2 cellular contexts compared by ENCODE assay signal in the genomic region with DNA sequence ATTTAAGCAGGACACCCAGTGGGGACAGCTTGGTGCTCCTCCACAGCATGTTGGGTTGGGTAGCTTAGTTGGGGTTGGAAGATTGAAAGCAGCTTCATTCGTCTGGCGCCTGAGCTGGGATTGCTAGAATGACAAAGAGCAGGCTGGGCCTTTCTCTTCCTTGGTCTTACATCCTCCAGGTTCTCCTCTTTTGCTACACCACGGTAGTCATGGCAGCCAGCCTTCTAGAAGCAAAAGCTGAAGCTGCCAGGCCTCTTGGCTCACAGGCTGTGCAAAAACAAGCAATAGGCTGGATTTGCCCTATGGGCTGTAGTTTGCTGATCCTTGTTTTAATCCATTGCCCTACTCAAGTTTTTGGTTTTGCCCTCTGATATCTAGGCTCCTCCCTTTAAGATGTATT.
TF ChIP-seq lines count a peak whose summit lies in the region.

No MANE protein-coding gene starts in this region.

TF ChIP-seq in A549, 52 proteins besides CTCF, POLR2A, EP300 and RAD21:
- TF ChIP-seq NFE2L2 (conservative IDR thresholded peaks at IDR 0.05; ENCODE audit: low read length): no peak
- no peak for TF ChIP-seq FOSL2 (IDR thresholded peaks at IDR 0.05)
- TF ChIP-seq FOSL2 (CRISPR knock-in tag; IDR thresholded peaks at IDR 0.05): no peak
- no peak for TF ChIP-seq FOSB (CRISPR knock-in tag; IDR thresholded peaks at IDR 0.05)
- TF ChIP-seq RNF2 (IDR thresholded peaks at IDR 0.05; ENCODE audit: borderline replicate concordance, low read depth): no peak
- TF ChIP-seq ZNF302 (CRISPR knock-in tag; IDR thresholded peaks at IDR 0.05): no peak

TF ChIP-seq in GM23338, 12 proteins besides CTCF, POLR2A, EP300 and RAD21 (continued from another document):
- TF ChIP-seq, protein P1, sequence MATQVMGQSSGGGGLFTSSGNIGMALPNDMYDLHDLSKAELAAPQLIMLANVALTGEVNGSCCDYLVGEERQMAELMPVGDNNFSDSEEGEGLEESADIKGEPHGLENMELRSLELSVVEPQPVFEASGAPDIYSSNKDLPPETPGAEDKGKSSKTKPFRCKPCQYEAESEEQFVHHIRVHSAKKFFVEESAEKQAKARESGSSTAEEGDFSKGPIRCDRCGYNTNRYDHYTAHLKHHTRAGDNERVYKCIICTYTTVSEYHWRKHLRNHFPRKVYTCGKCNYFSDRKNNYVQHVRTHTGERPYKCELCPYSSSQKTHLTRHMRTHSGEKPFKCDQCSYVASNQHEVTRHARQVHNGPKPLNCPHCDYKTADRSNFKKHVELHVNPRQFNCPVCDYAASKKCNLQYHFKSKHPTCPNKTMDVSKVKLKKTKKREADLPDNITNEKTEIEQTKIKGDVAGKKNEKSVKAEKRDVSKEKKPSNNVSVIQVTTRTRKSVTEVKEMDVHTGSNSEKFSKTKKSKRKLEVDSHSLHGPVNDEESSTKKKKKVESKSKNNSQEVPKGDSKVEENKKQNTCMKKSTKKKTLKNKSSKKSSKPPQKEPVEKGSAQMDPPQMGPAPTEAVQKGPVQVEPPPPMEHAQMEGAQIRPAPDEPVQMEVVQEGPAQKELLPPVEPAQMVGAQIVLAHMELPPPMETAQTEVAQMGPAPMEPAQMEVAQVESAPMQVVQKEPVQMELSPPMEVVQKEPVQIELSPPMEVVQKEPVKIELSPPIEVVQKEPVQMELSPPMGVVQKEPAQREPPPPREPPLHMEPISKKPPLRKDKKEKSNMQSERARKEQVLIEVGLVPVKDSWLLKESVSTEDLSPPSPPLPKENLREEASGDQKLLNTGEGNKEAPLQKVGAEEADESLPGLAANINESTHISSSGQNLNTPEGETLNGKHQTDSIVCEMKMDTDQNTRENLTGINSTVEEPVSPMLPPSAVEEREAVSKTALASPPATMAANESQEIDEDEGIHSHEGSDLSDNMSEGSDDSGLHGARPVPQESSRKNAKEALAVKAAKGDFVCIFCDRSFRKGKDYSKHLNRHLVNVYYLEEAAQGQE (IDR thresholded peaks at IDR 0.05; ENCODE audit: unreplicated experiment): no peak
- TF ChIP-seq ZNF114 (CRISPR knock-in tag; IDR thresholded peaks at IDR 0.05) (no peak), STAT1 (IDR thresholded peaks at IDR 0.05; ENCODE audit: unreplicated experiment) (no peak), NANOG (IDR thresholded peaks at IDR 0.05; ENCODE audit: borderline replicate concordance) (no peak), CREB1 (CRISPR knock-in tag; IDR thresholded peaks at IDR 0.05; ENCODE audit: low read depth) (no peak), ZNF462 (CRISPR knock-in tag; IDR thresholded peaks at IDR 0.05) (no peak), JUNB (IDR thresholded peaks at IDR 0.05; ENCODE audit: unreplicated experiment) (no peak), EZH2 (IDR thresholded peaks at IDR 0.05; ENCODE audit: low read depth, unreplicated experiment) (no peak), POLR2AphosphoS5 (IDR thresholded peaks at IDR 0.05; ENCODE audit: low read depth) (no peak), EZH2phosphoT487 (IDR thresholded peaks at IDR 0.05; ENCODE audit: unreplicated experiment) (no peak)
- TF ChIP-seq, protein P2, sequence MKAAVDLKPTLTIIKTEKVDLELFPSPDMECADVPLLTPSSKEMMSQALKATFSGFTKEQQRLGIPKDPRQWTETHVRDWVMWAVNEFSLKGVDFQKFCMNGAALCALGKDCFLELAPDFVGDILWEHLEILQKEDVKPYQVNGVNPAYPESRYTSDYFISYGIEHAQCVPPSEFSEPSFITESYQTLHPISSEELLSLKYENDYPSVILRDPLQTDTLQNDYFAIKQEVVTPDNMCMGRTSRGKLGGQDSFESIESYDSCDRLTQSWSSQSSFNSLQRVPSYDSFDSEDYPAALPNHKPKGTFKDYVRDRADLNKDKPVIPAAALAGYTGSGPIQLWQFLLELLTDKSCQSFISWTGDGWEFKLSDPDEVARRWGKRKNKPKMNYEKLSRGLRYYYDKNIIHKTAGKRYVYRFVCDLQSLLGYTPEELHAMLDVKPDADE (IDR thresholded peaks at IDR 0.05): no peak
TF ChIP-seq in GM23338: peak in this region for 0.
